14 cellular contexts compared by ENCODE assay signal in genomic region chr6:168841609-168842278, GRCh38.
"Had no signal": no experiment of that assay in that cellular context is flagged by ENCODE, and none has a peak within 500 bp of the region (broad histone marks: within the 10 kb centered on the region; RNA-seq: fewer than 3 reads in every experiment).

No MANE protein-coding gene starts in this region.

- H3K27me3 ChIP-seq: hepatocyte, pancreas, thyroid gland had no signal

- H3K4me1 ChIP-seq: pancreas, thyroid gland had no signal

- H3K4me3 Mint-ChIP-seq: endodermal cell; naive thymus-derived CD8-positive, alpha-beta T cell; type B pancreatic cell had no signal

- H3K4me3 ChIP-seq: coronary artery, hepatocyte, pancreas, thyroid gland had no signal

- H3K79me2 ChIP-seq: hepatocyte had no signal

- H3K36me3 Mint-ChIP-seq: naive thymus-derived CD8-positive, alpha-beta T cell; type B pancreatic cell had no signal

- H3K9me3 Mint-ChIP-seq: type B pancreatic cell had no signal

- H3K36me3 ChIP-seq: pancreas, thyroid gland had no signal

- H3K9me3 ChIP-seq: pancreas, thyroid gland had no signal

- H3K4me2 ChIP-seq: hepatocyte had no signal

- H2AFZ ChIP-seq: hepatocyte had no signal

- H3K27ac ChIP-seq: coronary artery, hepatocyte, pancreas, thyroid gland had no signal

- ATAC-seq: left colon; naive thymus-derived CD8-positive, alpha-beta T cell; pancreas had no signal

- DNase-seq: effector CD4-positive, alpha-beta T cell; endodermal cell; foreskin melanocyte; small intestine; stimulated activated CD4-positive, alpha-beta T cell treated with anti-CD3 and anti-CD28 coated beads, Interleukin-12 subunit alpha, Interleukin-12 subunit beta, amount 100 ng/mL, for 4 hours; stimulated activated naive CD4-positive, alpha-beta T cell treated with Interleukin-2 at 50 U/mL for 16 hours had no signal

- H3K27ac Mint-ChIP-seq: endodermal cell; naive thymus-derived CD8-positive, alpha-beta T cell; progenitor cell of endocrine pancreas; type B pancreatic cell had no signal
